In genomic region chr2:86256300-86256699, GRCh38 we compare ENCODE assay signal across 1 cellular context.
TF ChIP-seq lines count a peak whose summit lies in the region.

No MANE protein-coding gene starts in this region.

TF ChIP-seq in HepG2, 621 proteins besides CTCF, POLR2A, EP300 and RAD21:
- TF ChIP-seq ZNF354B (CRISPR knock-in tag; IDR thresholded peaks at IDR 0.05) (no peak), ZNF329 (CRISPR knock-in tag; IDR thresholded peaks at IDR 0.05; ENCODE audit: low read depth) (no peak)
